In genomic region chr17:21365016-21365415, GRCh38 we compare ENCODE assay signal across 26 cellular contexts. TPM values are rescaled to one million over a fixed set of nuclear protein-coding genes. Genes with fewer than 3 reads are reported as not detected.
"Had no signal": no experiment of that assay in that cellular context is flagged by ENCODE, and none has a peak within 500 bp of the region (broad histone marks: within the 10 kb centered on the region; RNA-seq: fewer than 3 reads in every experiment).

No MANE protein-coding gene starts in this region.

- DNase-seq: hippocampal formation; left colon; lower lobe of right lung; mammary epithelial cell; mesenchymal stem cell; naive thymus-derived CD8-positive, alpha-beta T cell; nucleus accumbens; right lobe of liver; stimulated activated CD4-positive, alpha-beta T cell treated with anti-CD3 and anti-CD28 coated beads, Interleukin-1b, Interleukin-23, amount 100 ng/mL, for 48 hours; stimulated activated CD4-positive, alpha-beta T cell treated with anti-CD3 and anti-CD28 coated beads, Interleukin-2, amount 100 ng/mL, for 48 hours; stimulated activated CD4-positive, alpha-beta T cell treated with anti-CD3 and anti-CD28 coated beads, Interleukin-4, amount 100 ng/mL, for 4 hours; stimulated activated CD8-positive, alpha-beta memory T cell treated with anti-CD3 and anti-CD28 coated beads, Interleukin-4, amount 100 ng/mL, for 48 hours; stimulated activated naive B cell treated with anti-CD40 and anti-IgM and Interleukin-4, amounts not matched to agents 10 μg/mL and 1 μg/mL and 100 μg/mL, for 72 hours; stimulated activated naive CD8-positive, alpha-beta T cell treated with anti-CD3 and anti-CD28 coated beads, Interleukin-15, Interleukin-2, amounts not matched to agents 100 U/mL and 50 U/mL, for 24 hours; stomach; testis; thyroid gland; transverse colon; upper lobe of left lung had no signal

- H3K36me3 Mint-ChIP-seq: naive thymus-derived CD8-positive, alpha-beta T cell; stimulated activated naive B cell treated with anti-CD40 and anti-IgM and Interleukin-4, amounts not matched to agents 10 μg/mL and 1 μg/mL and 100 μg/mL, for 72 hours had no signal

- H3K9me3 ChIP-seq: left lung, lower lobe of right lung, right atrium auricular region, right lobe of liver, stomach, testis, thyroid gland, transverse colon, upper lobe of left lung, vagina had no signal

- H3K27me3 ChIP-seq: right atrium auricular region, right lobe of liver, testis, thyroid gland, transverse colon, upper lobe of left lung, vagina had no signal

- H3K4me3 ChIP-seq: left lung, lower lobe of right lung, right atrium auricular region, right lobe of liver, smooth muscle cell, stomach, testis, thyroid gland, transverse colon, upper lobe of left lung, vagina had no signal

- H3K79me2 ChIP-seq: parathyroid adenoma had no signal

- ATAC-seq: left colon; left lung; lower lobe of right lung; naive thymus-derived CD8-positive, alpha-beta T cell; right lobe of liver; stimulated activated naive B cell treated with anti-CD40 and anti-IgM and Interleukin-4, amounts not matched to agents 10 μg/mL and 1 μg/mL and 100 μg/mL, for 72 hours; stimulated activated naive CD8-positive, alpha-beta T cell treated with anti-CD3 and anti-CD28 coated beads, Interleukin-15, Interleukin-2, amounts not matched to agents 100 U/mL and 50 U/mL, for 24 hours had no signal

- H3K9ac ChIP-seq: parathyroid adenoma had no signal

- H2AFZ ChIP-seq: parathyroid adenoma had no signal

- H3K4me3 Mint-ChIP-seq: naive thymus-derived CD8-positive, alpha-beta T cell; nephron; stimulated activated naive B cell treated with anti-CD40 and anti-IgM and Interleukin-4, amounts not matched to agents 10 μg/mL and 1 μg/mL and 100 μg/mL, for 72 hours had no signal

- H3K4me1 ChIP-seq: left lung, lower lobe of right lung, parathyroid adenoma, right lobe of liver, thyroid gland, transverse colon, vagina had no signal

- H3K27ac Mint-ChIP-seq: nephron; progenitor cell of endocrine pancreas; stimulated activated naive B cell treated with anti-CD40 and anti-IgM and Interleukin-4, amounts not matched to agents 10 μg/mL and 1 μg/mL and 100 μg/mL, for 72 hours had no signal

- H3K27ac ChIP-seq: left lung, lower lobe of right lung, parathyroid adenoma, right atrium auricular region, right lobe of liver, stomach, testis, thyroid gland, transverse colon, upper lobe of left lung, vagina had no signal

- H3K9me3 Mint-ChIP-seq: naive thymus-derived CD8-positive, alpha-beta T cell; nephron; stimulated activated naive B cell treated with anti-CD40 and anti-IgM and Interleukin-4, amounts not matched to agents 10 μg/mL and 1 μg/mL and 100 μg/mL, for 72 hours had no signal

- H3K36me3 ChIP-seq: left lung, lower lobe of right lung, right atrium auricular region, right lobe of liver, stomach, thyroid gland, transverse colon, upper lobe of left lung, vagina had no signal

- H3K4me2 ChIP-seq: smooth muscle cell had no signal

RNA-seq across cellular contexts. Expression of gene KCNJ12, which starts 11.1 kb away (rescaled TPM):
- total RNA-seq: mammary epithelial cell; naive thymus-derived CD8-positive, alpha-beta T cell had no signal
